In the genomic region with DNA sequence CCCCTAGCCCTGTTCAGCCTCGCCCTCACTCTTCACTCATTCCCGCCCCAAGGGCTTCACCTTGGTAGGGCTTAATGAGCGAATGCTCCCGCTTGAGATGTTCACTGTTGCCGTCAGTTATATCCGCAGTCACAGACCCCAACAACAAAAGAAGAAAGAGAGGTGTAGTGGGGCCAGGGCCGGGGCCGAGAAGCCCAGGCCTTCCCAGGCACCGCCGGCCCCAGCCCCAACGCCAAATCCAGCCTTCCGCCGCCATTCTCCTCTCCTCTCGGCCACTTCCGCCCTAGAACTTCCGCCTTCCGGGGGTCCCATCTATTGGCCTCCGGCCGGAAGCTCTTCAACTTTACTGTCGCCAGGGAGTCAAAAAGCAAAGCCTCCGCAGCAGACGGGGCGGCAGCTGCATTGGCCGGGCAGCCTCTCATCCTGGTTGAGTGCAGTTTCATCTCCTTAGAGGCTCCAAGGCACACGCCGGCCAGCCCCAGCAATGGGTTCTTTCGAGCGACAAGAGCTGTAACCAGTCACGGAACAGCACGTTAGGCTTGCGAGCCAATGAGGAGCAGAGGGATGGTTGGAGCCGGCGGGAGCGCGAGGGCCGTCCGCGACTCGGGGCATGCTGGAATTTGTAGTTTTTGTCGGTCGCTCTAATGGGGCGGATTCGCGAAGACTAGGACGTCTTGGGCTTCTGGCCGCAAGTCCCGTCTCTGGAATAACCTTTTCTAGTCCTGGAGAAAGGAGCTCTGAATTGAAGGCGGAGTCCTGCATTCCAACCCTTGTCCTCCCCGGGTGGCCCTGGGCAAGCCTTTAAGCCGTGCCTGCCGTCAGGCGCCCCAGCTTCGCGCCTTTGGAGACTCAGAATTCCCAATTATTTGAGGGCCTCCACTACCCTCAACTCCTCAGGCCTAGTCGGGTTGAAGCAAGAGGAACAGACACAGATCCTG, we compare ENCODE assay signal across 1 cellular context.
TF ChIP-seq lines count a peak whose summit lies in the region.

Gene LMAN2 (minus strand): TSS at position 277 of the 938 bp plus-strand sequence. CDS start 21 bp downstream, at position 256.

TF ChIP-seq in GM12878, 131 proteins besides CTCF, POLR2A, EP300 and RAD21 (continued from another document and continues in another):
- TF ChIP-seq CUX1 (IDR thresholded peaks at IDR 0.05; ENCODE audit: insufficient replicate concordance, low read depth, low read length) (no peak), HCFC1 (IDR thresholded peaks at IDR 0.05; ENCODE audit: low read length) (peak; percentile 90), CEBPB (IDR thresholded peaks at IDR 0.05; ENCODE audit: borderline replicate concordance in 1 of 2, low read depth in 2 of 2, low read length in 2 of 2) (no peak), CHD2 (IDR thresholded peaks at IDR 0.05; ENCODE audit: borderline replicate concordance, low read depth, low read length) (peak; percentile 95), ZBTB11 (CRISPR knock-in tag; IDR thresholded peaks at IDR 0.05) (peak; percentile 91), POU2F2 (IDR thresholded peaks at IDR 0.05; ENCODE audit: borderline replicate concordance, low read depth, low read length) (no peak; the same call in 2 of the 3 replicates), MYB (IDR thresholded peaks at IDR 0.05; ENCODE audit: borderline replicate concordance, low read depth, low read length) (peak; percentile 78), KAT2A (conservative IDR thresholded peaks at IDR 0.05; ENCODE audit: control insufficient read depth, low read depth, low read length) (no peak), ATF2 (IDR thresholded peaks at IDR 0.05; ENCODE audit: low read length) (no peak), ZNF217 (IDR thresholded peaks at IDR 0.05) (no peak), RB1 (IDR thresholded peaks at IDR 0.05; ENCODE audit: borderline replicate concordance) (0 out of 2 replicates have a peak, but pooled peaks have one; percentile 92), CHD4 (IDR thresholded peaks at IDR 0.05) (no peak), CHD1 (IDR thresholded peaks at IDR 0.05; ENCODE audit: low read depth, low read length) (no peak), HSF1 (IDR thresholded peaks at IDR 0.05; ENCODE audit: low read depth, low read length) (peak; percentile 64), MTA3 (IDR thresholded peaks at IDR 0.05; ENCODE audit: borderline replicate concordance, low read length) (no peak; the same call in 1 of the 2 replicates), SUZ12 (IDR thresholded peaks at IDR 0.05; ENCODE audit: unreplicated experiment) (no peak), YBX1 (IDR thresholded peaks at IDR 0.05) (no peak), STAT3 (IDR thresholded peaks at IDR 0.05; ENCODE audit: low read depth, low read length) (no peak), HDAC6 (IDR thresholded peaks at IDR 0.05; ENCODE audit: unreplicated experiment) (no peak), EZH2 (IDR thresholded peaks at IDR 0.05; ENCODE audit: borderline replicate concordance, control insufficient read depth, low read depth, low read length) (no peak), SUPT20H (IDR thresholded peaks at IDR 0.05; ENCODE audit: borderline replicate concordance, control insufficient read depth, low read depth, low read length) (no peak), NFIC (IDR thresholded peaks at IDR 0.05; ENCODE audit: low read depth, low read length) (no peak), MEF2A (IDR thresholded peaks at IDR 0.05; ENCODE audit: insufficient read depth, low read depth, low read length) (no peak), DPF2 (IDR thresholded peaks at IDR 0.05) (peak; percentile 97), CREM (IDR thresholded peaks at IDR 0.05; ENCODE audit: low read depth) (peak; percentile 76; the same call in 1 of the 2 replicates), EED (IDR thresholded peaks at IDR 0.05; ENCODE audit: low read depth) (peak; percentile 38; the same call in 1 of the 2 replicates), MXI1 (IDR thresholded peaks at IDR 0.05; ENCODE audit: low read depth, low read length) (peak; percentile 65), FOXM1 (IDR thresholded peaks at IDR 0.05; ENCODE audit: low read depth, low read length) (no peak; the same call in 1 of the 2 replicates), MTA2 (IDR thresholded peaks at IDR 0.05; ENCODE audit: low read depth) (no peak; the same call in 1 of the 2 replicates), WRNIP1 (IDR thresholded peaks at IDR 0.05; ENCODE audit: borderline replicate concordance, low read depth, low read length) (0 out of 2 replicates have a peak, but pooled peaks have one; percentile 6)
- TF ChIP-seq, protein P1, sequence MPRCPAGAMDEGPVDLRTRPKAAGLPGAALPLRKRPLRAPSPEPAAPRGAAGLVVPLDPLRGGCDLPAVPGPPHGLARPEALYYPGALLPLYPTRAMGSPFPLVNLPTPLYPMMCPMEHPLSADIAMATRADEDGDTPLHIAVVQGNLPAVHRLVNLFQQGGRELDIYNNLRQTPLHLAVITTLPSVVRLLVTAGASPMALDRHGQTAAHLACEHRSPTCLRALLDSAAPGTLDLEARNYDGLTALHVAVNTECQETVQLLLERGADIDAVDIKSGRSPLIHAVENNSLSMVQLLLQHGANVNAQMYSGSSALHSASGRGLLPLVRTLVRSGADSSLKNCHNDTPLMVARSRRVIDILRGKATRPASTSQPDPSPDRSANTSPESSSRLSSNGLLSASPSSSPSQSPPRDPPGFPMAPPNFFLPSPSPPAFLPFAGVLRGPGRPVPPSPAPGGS (IDR thresholded peaks at IDR 0.05; ENCODE audit: borderline replicate concordance, insufficient read depth, low read depth, low read length, poor library complexity, severe bottlenecking), result no peak
- TF ChIP-seq, protein P2, sequence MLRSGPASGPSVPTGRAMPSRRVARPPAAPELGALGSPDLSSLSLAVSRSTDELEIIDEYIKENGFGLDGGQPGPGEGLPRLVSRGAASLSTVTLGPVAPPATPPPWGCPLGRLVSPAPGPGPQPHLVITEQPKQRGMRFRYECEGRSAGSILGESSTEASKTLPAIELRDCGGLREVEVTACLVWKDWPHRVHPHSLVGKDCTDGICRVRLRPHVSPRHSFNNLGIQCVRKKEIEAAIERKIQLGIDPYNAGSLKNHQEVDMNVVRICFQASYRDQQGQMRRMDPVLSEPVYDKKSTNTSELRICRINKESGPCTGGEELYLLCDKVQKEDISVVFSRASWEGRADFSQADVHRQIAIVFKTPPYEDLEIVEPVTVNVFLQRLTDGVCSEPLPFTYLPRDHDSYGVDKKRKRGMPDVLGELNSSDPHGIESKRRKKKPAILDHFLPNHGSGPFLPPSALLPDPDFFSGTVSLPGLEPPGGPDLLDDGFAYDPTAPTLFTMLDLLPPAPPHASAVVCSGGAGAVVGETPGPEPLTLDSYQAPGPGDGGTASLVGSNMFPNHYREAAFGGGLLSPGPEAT (IDR thresholded peaks at IDR 0.05; ENCODE audit: low read depth), result peak; percentile 100
- TF ChIP-seq, protein P3, sequence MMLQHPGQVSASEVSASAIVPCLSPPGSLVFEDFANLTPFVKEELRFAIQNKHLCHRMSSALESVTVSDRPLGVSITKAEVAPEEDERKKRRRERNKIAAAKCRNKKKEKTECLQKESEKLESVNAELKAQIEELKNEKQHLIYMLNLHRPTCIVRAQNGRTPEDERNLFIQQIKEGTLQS (IDR thresholded peaks at IDR 0.05; ENCODE audit: borderline replicate concordance, extremely low read depth, low read depth, low read length), result no peak
- TF ChIP-seq, protein P4, sequence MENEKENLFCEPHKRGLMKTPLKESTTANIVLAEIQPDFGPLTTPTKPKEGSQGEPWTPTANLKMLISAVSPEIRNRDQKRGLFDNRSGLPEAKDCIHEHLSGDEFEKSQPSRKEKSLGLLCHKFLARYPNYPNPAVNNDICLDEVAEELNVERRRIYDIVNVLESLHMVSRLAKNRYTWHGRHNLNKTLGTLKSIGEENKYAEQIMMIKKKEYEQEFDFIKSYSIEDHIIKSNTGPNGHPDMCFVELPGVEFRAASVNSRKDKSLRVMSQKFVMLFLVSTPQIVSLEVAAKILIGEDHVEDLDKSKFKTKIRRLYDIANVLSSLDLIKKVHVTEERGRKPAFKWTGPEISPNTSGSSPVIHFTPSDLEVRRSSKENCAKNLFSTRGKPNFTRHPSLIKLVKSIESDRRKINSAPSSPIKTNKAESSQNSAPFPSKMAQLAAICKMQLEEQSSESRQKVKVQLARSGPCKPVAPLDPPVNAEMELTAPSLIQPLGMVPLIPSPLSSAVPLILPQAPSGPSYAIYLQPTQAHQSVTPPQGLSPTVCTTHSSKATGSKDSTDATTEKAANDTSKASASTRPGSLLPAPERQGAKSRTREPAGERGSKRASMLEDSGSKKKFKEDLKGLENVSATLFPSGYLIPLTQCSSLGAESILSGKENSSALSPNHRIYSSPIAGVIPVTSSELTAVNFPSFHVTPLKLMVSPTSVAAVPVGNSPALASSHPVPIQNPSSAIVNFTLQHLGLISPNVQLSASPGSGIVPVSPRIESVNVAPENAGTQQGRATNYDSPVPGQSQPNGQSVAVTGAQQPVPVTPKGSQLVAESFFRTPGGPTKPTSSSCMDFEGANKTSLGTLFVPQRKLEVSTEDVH (IDR thresholded peaks at IDR 0.05; ENCODE audit: low read depth, partially characterized antibody), result peak; percentile 99
